15 cellular contexts compared by ENCODE assay signal in the genomic region with DNA sequence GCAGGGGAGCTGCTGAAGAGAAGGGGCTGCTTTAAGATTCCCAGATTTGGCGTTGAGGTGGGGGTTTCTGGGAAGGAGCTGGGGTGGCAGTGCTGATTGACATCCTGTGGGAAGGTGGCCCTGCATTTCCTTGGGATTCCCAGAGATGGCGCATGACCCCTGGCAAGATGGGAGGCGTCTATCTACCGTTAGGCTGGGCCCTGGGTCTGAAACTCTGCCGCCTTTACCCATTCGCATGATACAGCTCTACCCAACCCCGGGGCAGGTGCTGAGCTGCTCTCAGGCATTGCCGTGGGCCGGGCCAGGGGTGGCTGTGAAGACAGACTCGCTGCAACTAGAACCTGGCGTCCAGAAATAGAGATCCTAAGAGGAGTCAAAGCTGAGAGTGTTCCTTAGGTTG. TPM values are rescaled to one million over a fixed set of nuclear protein-coding genes. Genes with fewer than 3 reads are reported as not detected.
DNase-seq lines count a peak whose midpoint lies in the region; ATAC-seq, FAIRE-seq and TF ChIP-seq lines count a peak whose summit lies in the region.
"Had no signal": no experiment of that assay in that cellular context is flagged by ENCODE, and none has a peak within 500 bp of the region (broad histone marks: within the 10 kb centered on the region; RNA-seq: fewer than 3 reads in every experiment).

No MANE protein-coding gene starts in this region.

- peaks cover 8% of the 10 kb centered on the region for H3K36me3 ChIP-seq in endodermal cell (ENCODE audit: control insufficient read depth, insufficient read depth, low read length)
- no peaks in the 10 kb centered on the region for H3K36me3 ChIP-seq in mucosa of descending colon (ENCODE audit: low read depth)
- no peaks in the 10 kb centered on the region for H3K36me3 ChIP-seq in kidney (ENCODE audit: control insufficient read depth in 1 of 2, insufficient read depth in 2 of 2, low read length in 2 of 2)
- H3K36me3 ChIP-seq: adrenal gland had no signal

- peak; percentile 77 for TF ChIP-seq CTCF in endodermal cell (conservative IDR thresholded peaks at IDR 0.05)
- no peak for TF ChIP-seq CTCF in mucosa of descending colon (IDR thresholded peaks at IDR 0.05)
- TF ChIP-seq CTCF in activated CD8-positive, alpha-beta T cell treated with anti-CD3 and anti-CD28 coated beads for 36 hours (IDR thresholded peaks at IDR 0.05), result no peak
- TF ChIP-seq CTCF in kidney (IDR thresholded peaks at IDR 0.05; ENCODE audit: borderline replicate concordance, extremely low read depth, insufficient read depth), result no peak

- ATAC-seq in mucosa of descending colon (peak; percentile 71), HG03139 (IDR thresholded peaks at IDR 0.05; ENCODE audit: unreplicated experiment) (no peak)
- ATAC-seq in activated CD8-positive, alpha-beta T cell treated with anti-CD3 and anti-CD28 coated beads for 36 hours, result no peak

- H3K4me1 Mint-ChIP-seq in endodermal cell, result no peaks in the 10 kb centered on the region
- no peaks in the 10 kb centered on the region for H3K4me1 Mint-ChIP-seq in activated CD8-positive, alpha-beta T cell treated with anti-CD3 and anti-CD28 coated beads for 36 hours (ENCODE audit: low read depth)
- H3K4me1 Mint-ChIP-seq: memory B cell had no signal

- H3K27me3 ChIP-seq in endodermal cell (ENCODE audit: control insufficient read depth, insufficient read depth, low read length, poor library complexity, severe bottlenecking), result no peaks in the 10 kb centered on the region

- no peak overlapping the region for H3K4me3 Mint-ChIP-seq in endodermal cell
- no peak overlapping the region for H3K4me3 Mint-ChIP-seq in activated CD8-positive, alpha-beta T cell treated with anti-CD3 and anti-CD28 coated beads for 36 hours
- H3K4me3 Mint-ChIP-seq: memory B cell had no signal

- POLR2A ChIA-PET in activated CD8-positive, alpha-beta T cell treated with anti-CD3 and anti-CD28 coated beads for 36 hours (lab: Charles Lee), result interaction anchor here (1.0 to 1.2 kb wide), 2 partner anchors 8 to 9 kb away, joined by 4 read pairs; no protein-coding TSS in a partner anchor

- no peaks in the 10 kb centered on the region for H3K27me3 Mint-ChIP-seq in endodermal cell (ENCODE audit: insufficient read depth)
- no peaks in the 10 kb centered on the region for H3K27me3 Mint-ChIP-seq in activated CD8-positive, alpha-beta T cell treated with anti-CD3 and anti-CD28 coated beads for 36 hours
- H3K27me3 Mint-ChIP-seq: memory B cell had no signal

- CTCF ChIA-PET in activated CD8-positive, alpha-beta T cell treated with anti-CD3 and anti-CD28 coated beads for 36 hours (lab: Charles Lee), result interaction anchor here (1.1 to 1.2 kb wide), 2 partner anchors 8 to 19 kb away, joined by 3 to 4 read pairs; no protein-coding TSS in a partner anchor

- H3K27ac Mint-ChIP-seq in endodermal cell, result no peak overlapping the region
- H3K27ac Mint-ChIP-seq in activated CD8-positive, alpha-beta T cell treated with anti-CD3 and anti-CD28 coated beads for 36 hours, result no peak overlapping the region
- H3K27ac Mint-ChIP-seq: memory B cell had no signal

- H3K27ac ChIP-seq in endodermal cell (ENCODE audit: low read depth, low read length), result no peak overlapping the region
- H3K27ac ChIP-seq in kidney (ENCODE audit: low read depth in 2 of 2, low read length in 2 of 2), result no peak overlapping the region
- H3K27ac ChIP-seq: adrenal gland, SK-N-MC, skin epidermis had no signal

- WGBS in endodermal cell (ENCODE audit: insufficient coverage in 1 of 2, insufficient read length in 1 of 2), 2 experiments, result 34 to 39% methylated on average over 5 to 11 of the region's 11 CpGs

- no peak for FAIRE-seq in frontal cortex (lab: Jason Lieb, UNC)
- no peak for FAIRE-seq in kidney (lab: Jason Lieb, UNC)

- H3K9me3 Mint-ChIP-seq in endodermal cell, result peaks cover 2% of the 10 kb centered on the region
- no peaks in the 10 kb centered on the region for H3K9me3 Mint-ChIP-seq in activated CD8-positive, alpha-beta T cell treated with anti-CD3 and anti-CD28 coated beads for 36 hours
- H3K9me3 Mint-ChIP-seq: memory B cell had no signal

- peaks cover 18% of the 10 kb centered on the region for H3K36me3 Mint-ChIP-seq in endodermal cell (ENCODE audit: low read depth)
- H3K36me3 Mint-ChIP-seq in activated CD8-positive, alpha-beta T cell treated with anti-CD3 and anti-CD28 coated beads for 36 hours (ENCODE audit: low read depth), result peaks cover 4% of the 10 kb centered on the region

- H3K9ac ChIP-seq in endodermal cell (ENCODE audit: extremely low read depth, low read length, poor library complexity, severe bottlenecking) (no peak overlapping the region), kidney (ENCODE audit: low read length in 2 of 2) (no peak overlapping the region)

- DNase-seq in DMS53 (lab: John Stamatoyannopoulos, UW) (peak; percentile 52), NCI-H526 treated with DMSO at 0.1 percent for 48 hours (lab: John Stamatoyannopoulos, UW) (peak; percentile 5), endodermal cell (peak; percentile 88), mucosa of descending colon (peak in 1 of 3 donors; percentile 40), frontal cortex (ENCODE audit: low spot score in 2 of 2) (no peak), kidney (no peak)
- no peak for DNase-seq in activated CD8-positive, alpha-beta T cell treated with anti-CD3 and anti-CD28 coated beads for 36 hours
- DNase-seq: activated CD8-positive, alpha-beta memory T cell treated with anti-CD3 and anti-CD28 coated beads for 24 hours; adrenal gland; DMS79; NCI-H2081 had no signal

- H3K4me1 ChIP-seq in endodermal cell (ENCODE audit: control insufficient read depth, insufficient read depth, low read length), result no peaks in the 10 kb centered on the region
- no peaks in the 10 kb centered on the region for H3K4me1 ChIP-seq in mucosa of descending colon (ENCODE audit: low read depth)
- H3K4me1 ChIP-seq in kidney (ENCODE audit: control insufficient read depth in 1 of 2, insufficient read depth in 1 of 2, low read depth in 1 of 2, low read length in 2 of 2), result no peaks in the 10 kb centered on the region
- H3K4me1 ChIP-seq: adrenal gland had no signal

- intact Hi-C loops in mucosa of descending colon (cut with DNase I, micrococcal nuclease), result no loop called here
- intact Hi-C loops in activated CD8-positive, alpha-beta T cell treated with anti-CD3 and anti-CD28 coated beads for 36 hours (cut with micrococcal nuclease), result no loop called here
- intact Hi-C loops in kidney (cut with DNase I), result no loop called here

- H3K4me3 ChIP-seq in endodermal cell (ENCODE audit: low read length), result no peak overlapping the region
- H3K4me3 ChIP-seq in mucosa of descending colon, result no peak overlapping the region
- H3K4me3 ChIP-seq in kidney (ENCODE audit: low read length in 2 of 2), result no peak overlapping the region
- H3K4me3 ChIP-seq: adrenal gland, SK-N-MC, skin epidermis had no signal

- H3K9me3 ChIP-seq in endodermal cell (ENCODE audit: control insufficient read depth, low read length) (no peaks in the 10 kb centered on the region), mucosa of descending colon (no peaks in the 10 kb centered on the region), kidney (ENCODE audit: control insufficient read depth in 1 of 2, low read length in 2 of 2) (no peaks in the 10 kb centered on the region)
- H3K9me3 ChIP-seq: adrenal gland had no signal

RNA-seq across cellular contexts. Expression of gene MVD, which starts 9.9 kb away (rescaled TPM):
- total RNA-seq in endodermal cell (10 to 100 TPM; 79.8 to 81.4 TPM), mucosa of descending colon (10 to 100 TPM; 42.7 to 89.5 (median 72.5) TPM), frontal cortex (66.0 TPM), kidney (35.4 TPM)
- 111 TPM for polyA plus RNA-seq in endodermal cell (2013, experiment 1 of 2)
- polyA plus RNA-seq in endodermal cell (2013, experiment 2 of 2), result 106 TPM
- total RNA-seq in activated CD8-positive, alpha-beta T cell treated with anti-CD3 and anti-CD28 coated beads for 36 hours, result 10 to 100 TPM; 83.1 to 89.9 TPM
- polyA plus RNA-seq in kidney (ENCODE audit: insufficient read depth, low read depth, low replicate concordance), result 48.9 TPM

RNA-seq across cellular contexts. Expression of gene SNAI3, which starts 13.5 kb away (rescaled TPM):
- total RNA-seq in endodermal cell (1 to 10 TPM in 1 of 2 donors, under 1 TPM in 1; 0.77 to 2.1 TPM), mucosa of descending colon (under 1 TPM; 0.28 to 0.82 (median 0.55) TPM), frontal cortex (not detected), kidney (2.3 TPM)
- polyA plus RNA-seq in endodermal cell (2013, experiment 1 of 2), result 0.75 TPM
- 0.46 TPM for polyA plus RNA-seq in endodermal cell (2013, experiment 2 of 2)
- 1 to 10 TPM; 5.2 to 5.3 TPM for total RNA-seq in activated CD8-positive, alpha-beta T cell treated with anti-CD3 and anti-CD28 coated beads for 36 hours
- polyA plus RNA-seq in kidney (ENCODE audit: insufficient read depth, low read depth, low replicate concordance), result 0.75 TPM

RNA-seq across cellular contexts. Expression of gene CYBA, which starts 21.9 kb away (rescaled TPM):
- total RNA-seq in endodermal cell (100 to 1,000 TPM; 188 to 220 TPM), mucosa of descending colon (100 to 1,000 TPM; 150 to 316 (median 184) TPM), frontal cortex (24.9 TPM), kidney (395 TPM)
- 63.0 TPM for polyA plus RNA-seq in endodermal cell (2013, experiment 1 of 2)
- 54.6 TPM for polyA plus RNA-seq in endodermal cell (2013, experiment 2 of 2)
- total RNA-seq in activated CD8-positive, alpha-beta T cell treated with anti-CD3 and anti-CD28 coated beads for 36 hours, result 100 to 1,000 TPM; 230 to 236 TPM
- polyA plus RNA-seq in kidney (ENCODE audit: insufficient read depth, low read depth, low replicate concordance), result 263 TPM

RNA-seq across cellular contexts. Expression of gene RNF166, which starts 33.4 kb away (rescaled TPM):
- 10 to 100 TPM; 24.2 to 27.2 TPM for total RNA-seq in endodermal cell
- polyA plus RNA-seq in endodermal cell (2013, experiment 1 of 2), result 37.1 TPM
- 29.8 TPM for polyA plus RNA-seq in endodermal cell (2013, experiment 2 of 2)
- total RNA-seq in mucosa of descending colon, result 10 to 100 TPM in 2 of 3 donors, 1 to 10 TPM in 1; 9.5 to 22.8 (median 15.1) TPM
- 10.2 TPM for total RNA-seq in frontal cortex
- total RNA-seq in activated CD8-positive, alpha-beta T cell treated with anti-CD3 and anti-CD28 coated beads for 36 hours, result 10 to 100 TPM; 80.7 to 82.4 TPM
- total RNA-seq in kidney, result 31.4 TPM
- 16.3 TPM for polyA plus RNA-seq in kidney (ENCODE audit: insufficient read depth, low read depth, low replicate concordance)

RNA-seq across cellular contexts. Expression of gene CTU2, which starts 33.5 kb away (rescaled TPM):
- total RNA-seq in endodermal cell (10 to 100 TPM; 16.7 to 24.3 TPM), mucosa of descending colon (10 to 100 TPM in 2 of 3 donors, 1 to 10 TPM in 1; 9.6 to 16.1 (median 13.6) TPM), frontal cortex (15.1 TPM), kidney (18.8 TPM)
- polyA plus RNA-seq in endodermal cell (2013, experiment 1 of 2), result 20.6 TPM
- polyA plus RNA-seq in endodermal cell (2013, experiment 2 of 2), result 14.3 TPM
- total RNA-seq in activated CD8-positive, alpha-beta T cell treated with anti-CD3 and anti-CD28 coated beads for 36 hours, result 10 to 100 TPM; 37.1 to 37.8 TPM
- 11.1 TPM for polyA plus RNA-seq in kidney (ENCODE audit: insufficient read depth, low read depth, low replicate concordance)

Comparison
In these comparisons a context has a peak if more than half of its experiments do, and no peak if none do; other contexts are left out.
1. DNase-seq: peak in DMS53 (single experiment), NCI-H526 treated with DMSO at 0.1 percent for 48 hours (single experiment) and endodermal cell (single experiment); none in frontal cortex (0 of 2), activated CD8-positive, alpha-beta T cell treated with anti-CD3 and anti-CD28 coated beads for 36 hours (single experiment) and kidney (single experiment).